33 cellular contexts compared by ENCODE assay signal in the genomic region with DNA sequence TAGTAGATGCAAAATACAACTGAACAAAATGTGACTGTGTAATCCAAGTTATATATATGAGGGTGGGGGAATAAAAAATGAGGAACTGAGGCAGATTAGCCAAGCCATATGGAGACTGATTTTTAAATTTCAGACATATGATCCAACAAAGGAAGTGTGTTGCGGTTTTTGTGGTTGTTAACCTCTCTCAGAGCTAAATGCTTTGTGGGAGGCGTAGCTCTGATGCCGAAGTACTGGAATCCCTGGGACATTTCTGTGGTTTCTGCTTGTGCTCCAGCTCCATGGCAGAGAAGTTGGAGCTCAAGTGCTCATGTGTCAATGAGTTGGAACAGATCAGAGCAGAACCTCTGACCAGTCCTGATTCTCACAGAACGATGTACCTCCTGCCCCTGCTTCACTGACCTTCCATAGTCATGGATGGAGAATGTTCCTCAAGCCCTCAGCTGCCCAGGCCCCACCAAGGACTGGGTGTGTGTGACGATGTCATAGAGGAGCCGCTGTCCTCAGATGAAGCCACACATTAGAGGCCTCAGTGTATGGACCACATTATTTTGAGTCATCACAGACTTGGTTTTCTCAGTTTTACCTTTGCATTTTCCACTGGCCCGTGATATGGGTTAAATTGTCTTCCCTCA.
DNase-seq lines count a peak whose midpoint lies in the region; ATAC-seq, FAIRE-seq and TF ChIP-seq lines count a peak whose summit lies in the region.
"Had no signal": no experiment of that assay in that cellular context is flagged by ENCODE, and none has a peak within 500 bp of the region (broad histone marks: within the 10 kb centered on the region; RNA-seq: fewer than 3 reads in every experiment).

No MANE protein-coding gene starts in this region.

- H3K4me1 ChIP-seq in astrocyte (ENCODE audit: insufficient read depth, low read length), result no peaks in the 10 kb centered on the region
- H3K4me1 ChIP-seq: body of pancreas, esophagus squamous epithelium, foreskin keratinocyte, HAP-1 had no signal

- H3K27ac ChIP-seq in astrocyte (ENCODE audit: low read depth, low read length), result no peak overlapping the region
- H3K27ac ChIP-seq: body of pancreas, esophagus squamous epithelium, foreskin keratinocyte, HL-60, left ventricle myocardium inferior, ovary, WERI-Rb-1 had no signal

- H3K9me3 ChIP-seq in astrocyte (ENCODE audit: insufficient read depth, low read depth, low read length), result peaks cover 7% of the 10 kb centered on the region
- H3K9me3 ChIP-seq: body of pancreas, esophagus squamous epithelium, HAP-1, ovary had no signal

- peaks cover 48% of the 10 kb centered on the region for H3K27me3 Mint-ChIP-seq in astrocyte (ENCODE audit: low read depth, unreplicated experiment)
- H3K27me3 Mint-ChIP-seq in activated T-cell treated with anti-CD3 and anti-CD28 coated beads, Interleukin-2, amount 50 U/mL, for 72 hours (ENCODE audit: low read depth), result no peaks in the 10 kb centered on the region
- peaks cover 2% of the 10 kb centered on the region for H3K27me3 Mint-ChIP-seq in activated CD4-positive, alpha-beta T cell treated with anti-CD3 and anti-CD28 coated beads for 36 hours

- H3K27me3 ChIP-seq in astrocyte (ENCODE audit: insufficient read depth, low read length), result no peaks in the 10 kb centered on the region
- H3K27me3 ChIP-seq: foreskin keratinocyte, ovary had no signal

- DNase-seq in activated CD8-positive, alpha-beta memory T cell treated with anti-CD3 and anti-CD28 coated beads, Interleukin-2, amount 50 U/mL, for 48 hours, result peak; percentile 25
- DNase-seq in activated CD8-positive, alpha-beta memory T cell treated with anti-CD3 and anti-CD28 coated beads, Interleukin-2, amount 50 U/mL, for 4 hours, result no peak
- peak; percentile 84 for DNase-seq in NB4 (ENCODE audit: low read depth)
- no peak for DNase-seq in astrocyte (ENCODE audit: low read depth)
- no peak for DNase-seq in erythroblast (lab: John Stamatoyannopoulos, UW)
- no peak for DNase-seq in activated T-cell treated with anti-CD3 and anti-CD28 coated beads, Interleukin-2, amount 50 U/mL, for 72 hours
- DNase-seq in stimulated activated CD4-positive, alpha-beta T cell treated with anti-CD3 and anti-CD28 coated beads, Interleukin-4, amount 100 ng/mL, for 24 hours, result no peak
- no peak for DNase-seq in activated CD4-positive, alpha-beta T cell treated with anti-CD3 and anti-CD28 coated beads for 36 hours
- DNase-seq: activated CD4-positive, alpha-beta T cell treated with anti-CD3 and anti-CD28 coated beads for 48 hours; activated T-cell treated with anti-CD3 and anti-CD28 coated beads, Interleukin-2, amount 50 U/mL, for 4 hours; body of pancreas; CD4-positive, alpha-beta T cell; dermis blood vessel endothelial cell; EL; esophagus squamous epithelium; foreskin keratinocyte; left ventricle myocardium inferior; mesendoderm; NCI-H1092; NCI-H1694; ovary; SHP77; stimulated activated naive CD4-positive, alpha-beta T cell; WERI-Rb-1 had no signal

- no peak overlapping the region for H2AFZ ChIP-seq in astrocyte (ENCODE audit: low read depth, low read length)

- no peak overlapping the region for H3K4me2 ChIP-seq in astrocyte (ENCODE audit: low read length)

- no peak overlapping the region for H3K4me3 ChIP-seq in NB4 (ENCODE audit: low read depth, low read length)
- no peak overlapping the region for H3K4me3 ChIP-seq in astrocyte (ENCODE audit: insufficient read depth, low read depth, low read length)
- H3K4me3 ChIP-seq: body of pancreas, esophagus squamous epithelium, HAP-1, left ventricle myocardium inferior, ovary had no signal

- peak overlapping the region; percentile 4 for H3K27ac Mint-ChIP-seq in astrocyte (ENCODE audit: unreplicated experiment)
- no peak overlapping the region for H3K27ac Mint-ChIP-seq in activated T-cell treated with anti-CD3 and anti-CD28 coated beads, Interleukin-2, amount 50 U/mL, for 72 hours
- no peak overlapping the region for H3K27ac Mint-ChIP-seq in activated CD4-positive, alpha-beta T cell treated with anti-CD3 and anti-CD28 coated beads for 36 hours
- H3K27ac Mint-ChIP-seq: CD4-positive, alpha-beta T cell; type B pancreatic cell had no signal

- H3K9ac ChIP-seq in astrocyte (ENCODE audit: low read length), result no peak overlapping the region

- H3K4me1 Mint-ChIP-seq in astrocyte (ENCODE audit: low read depth, unreplicated experiment), result peaks cover 6% of the 10 kb centered on the region
- no peaks in the 10 kb centered on the region for H3K4me1 Mint-ChIP-seq in activated T-cell treated with anti-CD3 and anti-CD28 coated beads, Interleukin-2, amount 50 U/mL, for 72 hours (ENCODE audit: low read depth)
- H3K4me1 Mint-ChIP-seq in activated CD4-positive, alpha-beta T cell treated with anti-CD3 and anti-CD28 coated beads for 36 hours, result no peaks in the 10 kb centered on the region
- H3K4me1 Mint-ChIP-seq: central memory CD8-positive, alpha-beta T cell had no signal

- peaks cover 25% of the 10 kb centered on the region for H3K9me3 Mint-ChIP-seq in astrocyte (ENCODE audit: unreplicated experiment)
- peaks cover 3 to 4% of the 10 kb centered on the region in 2 donors for H3K9me3 Mint-ChIP-seq in activated T-cell treated with anti-CD3 and anti-CD28 coated beads, Interleukin-2, amount 50 U/mL, for 72 hours
- peaks cover 2% of the 10 kb centered on the region for H3K9me3 Mint-ChIP-seq in activated CD4-positive, alpha-beta T cell treated with anti-CD3 and anti-CD28 coated beads for 36 hours (ENCODE audit: low read depth)

- H3K4me3 Mint-ChIP-seq in astrocyte (ENCODE audit: unreplicated experiment), result no peak overlapping the region
- H3K4me3 Mint-ChIP-seq in activated T-cell treated with anti-CD3 and anti-CD28 coated beads, Interleukin-2, amount 50 U/mL, for 72 hours, result no peak overlapping the region
- H3K4me3 Mint-ChIP-seq in activated CD4-positive, alpha-beta T cell treated with anti-CD3 and anti-CD28 coated beads for 36 hours, result no peak overlapping the region
- H3K4me3 Mint-ChIP-seq: activated T-cell treated with anti-CD3 and anti-CD28 coated beads, Interleukin-2, amount 50 U/mL, for 4 hours; CD4-positive, alpha-beta T cell; central memory CD8-positive, alpha-beta T cell; type B pancreatic cell had no signal

- H3K79me2 ChIP-seq in astrocyte (ENCODE audit: insufficient read depth, low read length), result no peaks in the 10 kb centered on the region

- H3K36me3 Mint-ChIP-seq in astrocyte (ENCODE audit: low read depth, unreplicated experiment), result no peaks in the 10 kb centered on the region
- no peaks in the 10 kb centered on the region for H3K36me3 Mint-ChIP-seq in activated T-cell treated with anti-CD3 and anti-CD28 coated beads, Interleukin-2, amount 50 U/mL, for 72 hours (ENCODE audit: insufficient read depth in 2 of 2)
- no peaks in the 10 kb centered on the region for H3K36me3 Mint-ChIP-seq in activated CD4-positive, alpha-beta T cell treated with anti-CD3 and anti-CD28 coated beads for 36 hours (ENCODE audit: low read depth)
- H3K36me3 Mint-ChIP-seq: type B pancreatic cell had no signal

- no peak for FAIRE-seq in astrocyte (lab: Jason Lieb, UNC)
- FAIRE-seq: A204.1, endometrium, GM12891, islet of Langerhans had no signal

- POLR2A ChIA-PET in activated CD4-positive, alpha-beta T cell treated with anti-CD3 and anti-CD28 coated beads for 36 hours (lab: Charles Lee), result no interaction called here

- H4K20me1 ChIP-seq in astrocyte (ENCODE audit: insufficient read depth, low read length), result no peaks in the 10 kb centered on the region

- CTCF ChIA-PET in activated CD4-positive, alpha-beta T cell treated with anti-CD3 and anti-CD28 coated beads for 36 hours (lab: Charles Lee), result no interaction called here

- no peak for ATAC-seq in activated T-cell treated with anti-CD3 and anti-CD28 coated beads, Interleukin-2, amount 50 U/mL, for 72 hours (replicated peaks in 1 of 2)
- ATAC-seq in activated CD4-positive, alpha-beta T cell treated with anti-CD3 and anti-CD28 coated beads for 36 hours, result no peak
- ATAC-seq: activated T-cell treated with anti-CD3 and anti-CD28 coated beads, Interleukin-2, amount 50 U/mL, for 4 hours; body of pancreas; foreskin keratinocyte; Panc1 had no signal

- TF ChIP-seq CTCF in NB4 (IDR thresholded peaks at IDR 0.05; ENCODE audit: low read depth, low read length) (no peak), astrocyte (IDR thresholded peaks at IDR 0.05; ENCODE audit: insufficient read depth, low read depth, low read length) (no peak)

- no peaks in the 10 kb centered on the region for H3K36me3 ChIP-seq in astrocyte (ENCODE audit: insufficient read depth, low read length)
- H3K36me3 ChIP-seq: esophagus squamous epithelium, HAP-1, left ventricle myocardium inferior, ovary, WERI-Rb-1 had no signal

- no peak for TF ChIP-seq POLR2A in NB4 (IDR thresholded peaks at IDR 0.05; ENCODE audit: extremely low read depth, insufficient read length)
- TF ChIP-seq POLR2A in erythroblast (IDR thresholded peaks at IDR 0.05; ENCODE audit: low read length), result no peak

- intact Hi-C loops in activated CD4-positive, alpha-beta T cell treated with anti-CD3 and anti-CD28 coated beads for 36 hours (cut with DNase I, micrococcal nuclease), result no loop called here

Comparison
In these comparisons a context has a peak if more than half of its experiments do, and no peak if none do; other contexts are left out.
1. DNase-seq: peak in activated CD8-positive, alpha-beta memory T cell treated with anti-CD3 and anti-CD28 coated beads, Interleukin-2, amount 50 U/mL, for 48 hours (single experiment) and NB4 (single experiment); none in activated CD8-positive, alpha-beta memory T cell treated with anti-CD3 and anti-CD28 coated beads, Interleukin-2, amount 50 U/mL, for 4 hours (single experiment), astrocyte (single experiment), erythroblast (0 of 2), activated T-cell treated with anti-CD3 and anti-CD28 coated beads, Interleukin-2, amount 50 U/mL, for 72 hours (0 of 2), stimulated activated CD4-positive, alpha-beta T cell treated with anti-CD3 and anti-CD28 coated beads, Interleukin-4, amount 100 ng/mL, for 24 hours (single experiment) and activated CD4-positive, alpha-beta T cell treated with anti-CD3 and anti-CD28 coated beads for 36 hours (single experiment).